27 cellular contexts compared by ENCODE assay signal in the genomic region with DNA sequence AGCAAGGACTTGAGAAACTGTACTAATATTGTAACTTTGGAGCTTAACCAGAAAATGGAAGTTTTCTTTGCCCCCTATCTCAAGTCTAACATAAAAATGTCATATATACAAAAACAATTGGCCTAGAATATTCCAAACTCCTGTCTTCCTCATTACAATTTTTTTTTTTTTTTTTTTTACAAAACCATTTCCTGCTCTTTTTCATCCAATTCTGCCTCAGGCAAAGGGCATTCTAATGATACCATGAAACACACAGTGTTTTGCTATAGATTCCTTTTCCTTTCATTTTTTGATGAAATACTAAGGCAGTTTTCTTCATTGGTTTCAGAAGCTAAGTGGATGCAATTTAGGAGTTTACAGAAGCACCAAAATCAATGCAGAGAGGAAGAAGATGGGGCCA.
DNase-seq lines count a peak whose midpoint lies in the region; ATAC-seq and TF ChIP-seq lines count a peak whose summit lies in the region.
"Had no signal": no experiment of that assay in that cellular context is flagged by ENCODE, and none has a peak within 500 bp of the region (broad histone marks: within the 10 kb centered on the region; RNA-seq: fewer than 3 reads in every experiment).

No MANE protein-coding gene starts in this region.

- peak; percentile 82 for DNase-seq in EH (ENCODE audit: low read depth)
- peak; percentile 18 for DNase-seq in HT1080 (ENCODE audit: low read depth)
- DNase-seq in SK-MEL-5 (ENCODE audit: low read depth, low spot score) = peak; percentile 72
- DNase-seq in uterus = no peak
- DNase-seq: activated CD4-positive, alpha-beta T cell treated with anti-CD3 and anti-CD28 coated beads, Interleukin-2, amount 10 ng/mL, durations not matched to agents 7 days and 5 days; activated CD8-positive, alpha-beta memory T cell treated with anti-CD3 and anti-CD28 coated beads, Interleukin-2, amount 10 ng/mL, durations not matched to agents 7 days and 5 days; activated naive CD4-positive, alpha-beta T cell treated with anti-CD3 and anti-CD28 coated beads for 36 hours; activated T-cell treated with anti-CD3 and anti-CD28 coated beads, Interleukin-2, amount 50 U/mL, for 72 hours; CD4-positive, alpha-beta T cell; cortex of kidney; DMS79; H7; kidney; lower lobe of right lung; NCI-H1105; NCI-H2171; NCI-H748 treated with DMSO at 0.1 percent for 48 hours; RPMI8226; stimulated activated naive CD8-positive, alpha-beta T cell treated with anti-CD3 and anti-CD28 coated beads, Interleukin-15, amount 100 ng/mL, for 72 hours; thyroid gland had no signal

- intact Hi-C loops in uterus (cut with DNase I; ENCODE audit: low total_unique reads) = no loop called here

- H3K4me1 ChIP-seq in iPS-20b (ENCODE audit: insufficient read depth, low read length) (peaks cover 26% of the 10 kb centered on the region), uterus (peaks cover 0 to 2% of the 10 kb centered on the region in 2 donors)
- H3K4me1 ChIP-seq: thyroid gland had no signal

- no peak overlapping the region for H3K9ac ChIP-seq in iPS-20b (ENCODE audit: low read depth, low read length)

- H3K27me3 ChIP-seq in iPS-20b (ENCODE audit: insufficient read depth, low read length) = no peaks in the 10 kb centered on the region
- no peaks in the 10 kb centered on the region for H3K27me3 ChIP-seq in uterus
- H3K27me3 ChIP-seq: thyroid gland had no signal

- no peak for TF ChIP-seq CTCF in uterus (IDR thresholded peaks at IDR 0.05)

- H3K4me3 ChIP-seq in iPS-20b (ENCODE audit: low read length) = 0 out of 2 replicates have a peak overlapping the region, but pooled peaks have one; percentile 8
- no peak overlapping the region for H3K4me3 ChIP-seq in uterus
- H3K4me3 ChIP-seq: GM12878, lower lobe of right lung, thyroid gland had no signal

- no peaks in the 10 kb centered on the region for H3K9me3 ChIP-seq in iPS-20b (ENCODE audit: insufficient read depth, low read depth, low read length)
- H3K9me3 ChIP-seq in uterus = no peaks in the 10 kb centered on the region
- H3K9me3 ChIP-seq: lower lobe of right lung, thyroid gland had no signal

- no peak for ATAC-seq in HG03045 (IDR thresholded peaks at IDR 0.05; ENCODE audit: unreplicated experiment)
- no peak for ATAC-seq in HG02759 (IDR thresholded peaks at IDR 0.05; ENCODE audit: unreplicated experiment)
- ATAC-seq: activated CD8-positive, alpha-beta memory T cell treated with anti-CD3 and anti-CD28 coated beads, Interleukin-2, amount 10 ng/mL, durations not matched to agents 7 days and 5 days; activated T-cell treated with anti-CD3 and anti-CD28 coated beads, Interleukin-2, amount 50 U/mL, for 72 hours; GM12878; lower lobe of right lung; sciatic nerve; stimulated activated naive CD8-positive, alpha-beta T cell treated with anti-CD3 and anti-CD28 coated beads, Interleukin-15, amount 100 ng/mL, for 72 hours had no signal

- H3K27ac ChIP-seq in iPS-20b (ENCODE audit: low read length) (no peak overlapping the region), uterus (no peak overlapping the region)
- H3K27ac ChIP-seq: HL-60, lower lobe of right lung, thyroid gland, VCaP had no signal

- no peak for TF ChIP-seq POLR2A in uterus (IDR thresholded peaks at IDR 0.05)

- in situ Hi-C loops in SK-MEL-5 (cut with HindIII; ENCODE audit: low pct_unique_long_range_greater_than_20kb, low sequenced_read_pairs) = no loop called here

- H3K36me3 ChIP-seq in iPS-20b (ENCODE audit: insufficient read depth, low read depth, low read length) = no peaks in the 10 kb centered on the region
- no peaks in the 10 kb centered on the region for H3K36me3 ChIP-seq in uterus
- H3K36me3 ChIP-seq: lower lobe of right lung, thyroid gland had no signal

Comparison
In these comparisons a context has a peak if more than half of its experiments do, and no peak if none do; other contexts are left out.
1. DNase-seq: peak in EH (single experiment), HT1080 (single experiment) and SK-MEL-5 (single experiment); none in uterus (0 of 2).